In the genomic region with DNA sequence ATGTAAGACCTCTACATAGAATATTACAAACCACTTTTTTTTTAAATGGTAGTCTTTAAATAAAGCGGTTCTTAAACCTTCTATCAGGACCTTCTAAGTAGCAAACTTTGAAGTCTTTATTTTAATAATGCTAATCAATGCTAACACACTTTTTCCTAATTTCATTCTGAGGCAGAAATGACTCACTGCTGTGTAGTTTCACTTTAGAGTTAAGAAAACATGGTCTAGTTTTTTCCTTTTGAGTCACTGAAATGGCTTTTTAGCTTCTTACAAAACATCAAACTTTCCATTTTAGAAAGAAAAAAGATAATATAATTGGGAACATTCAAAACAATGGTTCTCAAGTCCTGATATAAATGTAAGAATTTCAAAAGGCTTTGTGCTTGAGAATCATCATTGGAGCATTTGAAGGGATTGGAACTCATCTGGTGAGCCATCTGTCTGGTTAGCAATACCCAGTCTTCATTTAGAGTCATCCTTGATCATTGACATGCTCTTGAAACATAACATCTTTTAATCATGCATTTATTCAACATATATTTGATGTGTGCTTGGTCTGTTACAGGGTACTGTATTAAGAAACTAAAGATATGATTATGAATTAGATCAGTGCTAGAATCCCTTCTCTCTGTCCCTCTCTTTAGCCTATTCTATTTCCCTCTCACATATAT, we compare ENCODE assay signal across 20 cellular contexts.
DNase-seq lines count a peak whose midpoint lies in the region; ATAC-seq, FAIRE-seq and TF ChIP-seq lines count a peak whose summit lies in the region.
"Had no signal": no experiment of that assay in that cellular context is flagged by ENCODE, and none has a peak within 500 bp of the region (broad histone marks: within the 10 kb centered on the region; RNA-seq: fewer than 3 reads in every experiment).

No MANE protein-coding gene starts in this region.

- no peak overlapping the region for H3K9ac ChIP-seq in astrocyte (ENCODE audit: low read length)
- H3K9ac ChIP-seq: BLaER1 treated with 17β-estradiol and CSF1 and Interleukin-3, amounts not matched to agents 10 nM and 100 nM had no signal

- no peaks in the 10 kb centered on the region for H3K4me1 Mint-ChIP-seq in astrocyte (ENCODE audit: low read depth, unreplicated experiment)
- H3K4me1 Mint-ChIP-seq: activated naive CD4-positive, alpha-beta T cell treated with anti-CD3 and anti-CD28 coated beads, Interleukin-2, amount 10 ng/mL, durations not matched to agents 7 days and 5 days had no signal

- H3K27ac ChIP-seq in astrocyte (ENCODE audit: low read depth, low read length) (peak overlapping the region; percentile 65), transverse colon (no peak overlapping the region)
- H3K27ac ChIP-seq: BLaER1 treated with 17β-estradiol and CSF1 and Interleukin-3, amounts not matched to agents 10 nM and 100 nM; left ventricle myocardium inferior; upper lobe of left lung had no signal

- no peak for FAIRE-seq in astrocyte (lab: Jason Lieb, UNC)

- H3K36me3 Mint-ChIP-seq in astrocyte (ENCODE audit: low read depth, unreplicated experiment), result no peaks in the 10 kb centered on the region
- H3K36me3 Mint-ChIP-seq: activated CD4-positive, alpha-beta memory T cell treated with anti-CD3 and anti-CD28 coated beads for 36 hours; activated naive CD4-positive, alpha-beta T cell treated with anti-CD3 and anti-CD28 coated beads, Interleukin-2, amount 10 ng/mL, durations not matched to agents 7 days and 5 days had no signal

- in situ Hi-C loops in transverse colon (cut with MboI; ENCODE audit: low pct_ligation_motif_present in 1 of 4, low pct_unique_long_range_greater_than_20kb in 1 of 4, low sequenced_read_pairs in 3 of 4) (no loop called here), G401 (cut with HindIII; ENCODE audit: low sequenced_read_pairs) (no loop called here)

- H2AFZ ChIP-seq in astrocyte (ENCODE audit: low read depth, low read length), result no peak overlapping the region

- TF ChIP-seq CTCF in astrocyte (IDR thresholded peaks at IDR 0.05; ENCODE audit: insufficient read depth, low read depth, low read length) (no peak), kidney epithelial cell (IDR thresholded peaks at IDR 0.05; ENCODE audit: insufficient read depth, low read length, poor library complexity, severe bottlenecking) (no peak), transverse colon (IDR thresholded peaks at IDR 0.05) (no peak)

- peak overlapping the region; percentile 47 for H3K4me2 ChIP-seq in astrocyte (ENCODE audit: low read length)
- H3K4me2 ChIP-seq: BLaER1 treated with 17β-estradiol and CSF1 and Interleukin-3, amounts not matched to agents 10 nM and 100 nM had no signal

- no peak overlapping the region for H3K4me3 Mint-ChIP-seq in astrocyte (ENCODE audit: unreplicated experiment)
- H3K4me3 Mint-ChIP-seq: activated CD4-positive, alpha-beta memory T cell treated with anti-CD3 and anti-CD28 coated beads for 36 hours; activated naive CD4-positive, alpha-beta T cell treated with anti-CD3 and anti-CD28 coated beads, Interleukin-2, amount 10 ng/mL, durations not matched to agents 7 days and 5 days had no signal

- no peak overlapping the region for H3K27ac Mint-ChIP-seq in astrocyte (ENCODE audit: unreplicated experiment)
- H3K27ac Mint-ChIP-seq: activated CD4-positive, alpha-beta memory T cell treated with anti-CD3 and anti-CD28 coated beads for 36 hours; activated naive CD4-positive, alpha-beta T cell treated with anti-CD3 and anti-CD28 coated beads, Interleukin-2, amount 10 ng/mL, durations not matched to agents 7 days and 5 days had no signal

- intact Hi-C loops in transverse colon (cut with DNase I; ENCODE audit: low total_unique reads), result no loop called here

- no peaks in the 10 kb centered on the region for H3K9me3 Mint-ChIP-seq in astrocyte (ENCODE audit: unreplicated experiment)
- H3K9me3 Mint-ChIP-seq: activated naive CD4-positive, alpha-beta T cell treated with anti-CD3 and anti-CD28 coated beads, Interleukin-2, amount 10 ng/mL, durations not matched to agents 7 days and 5 days had no signal

- TF ChIP-seq EP300 in transverse colon (IDR thresholded peaks at IDR 0.05; ENCODE audit: low read depth), result no peak

- H3K79me2 ChIP-seq in astrocyte (ENCODE audit: insufficient read depth, low read length), result no peaks in the 10 kb centered on the region

- TF ChIP-seq POLR2A in transverse colon (IDR thresholded peaks at IDR 0.05), result no peak

- no peaks in the 10 kb centered on the region for H3K4me1 ChIP-seq in astrocyte (ENCODE audit: insufficient read depth, low read length)
- H3K4me1 ChIP-seq in transverse colon, result no peaks in the 10 kb centered on the region
- H3K4me1 ChIP-seq: upper lobe of left lung had no signal

- H3K36me3 ChIP-seq in astrocyte (ENCODE audit: insufficient read depth, low read length) (no peaks in the 10 kb centered on the region), kidney epithelial cell (ENCODE audit: control insufficient read depth, insufficient read depth, low read length) (no peaks in the 10 kb centered on the region), transverse colon (no peaks in the 10 kb centered on the region)
- H3K36me3 ChIP-seq: BLaER1 treated with 17β-estradiol and CSF1 and Interleukin-3, amounts not matched to agents 10 nM and 100 nM; left ventricle myocardium inferior; upper lobe of left lung had no signal

- ATAC-seq in GM18499 (IDR thresholded peaks at IDR 0.05; ENCODE audit: insufficient read depth, unreplicated experiment) (peak; percentile 65), HG02884 (IDR thresholded peaks at IDR 0.05; ENCODE audit: unreplicated experiment) (peak; percentile 70), HG03025 (IDR thresholded peaks at IDR 0.05; ENCODE audit: low FRiP score, unreplicated experiment) (no peak)

- H3K27me3 ChIP-seq in astrocyte (ENCODE audit: insufficient read depth, low read length) (no peaks in the 10 kb centered on the region), kidney epithelial cell (ENCODE audit: control insufficient read depth, insufficient read depth, low read length) (no peaks in the 10 kb centered on the region), transverse colon (no peaks in the 10 kb centered on the region)
- H3K27me3 ChIP-seq: BLaER1 treated with 17β-estradiol and CSF1 and Interleukin-3, amounts not matched to agents 10 nM and 100 nM; upper lobe of left lung had no signal

- no peaks in the 10 kb centered on the region for H3K27me3 Mint-ChIP-seq in astrocyte (ENCODE audit: low read depth, unreplicated experiment)
- H3K27me3 Mint-ChIP-seq: activated CD4-positive, alpha-beta memory T cell treated with anti-CD3 and anti-CD28 coated beads for 36 hours; activated naive CD4-positive, alpha-beta T cell treated with anti-CD3 and anti-CD28 coated beads, Interleukin-2, amount 10 ng/mL, durations not matched to agents 7 days and 5 days had no signal

- no peaks in the 10 kb centered on the region for H4K20me1 ChIP-seq in astrocyte (ENCODE audit: insufficient read depth, low read length)
- H4K20me1 ChIP-seq: BLaER1 treated with 17β-estradiol and CSF1 and Interleukin-3, amounts not matched to agents 10 nM and 100 nM had no signal

- WGBS in transverse colon (ENCODE audit: low coverage in 1 of 2), 2 donors, result 58 to 95% methylated on average over 1 of the region's 1 CpG

- DNase-seq in astrocyte (ENCODE audit: low read depth) (peak; percentile 41), kidney epithelial cell (ENCODE audit: low read depth) (peak; percentile 14), transverse colon (no peak), G401 (ENCODE audit: low spot score) (no peak)
- DNase-seq: activated CD4-positive, alpha-beta memory T cell treated with anti-CD3 and anti-CD28 coated beads for 36 hours; activated naive CD4-positive, alpha-beta T cell treated with anti-CD3 and anti-CD28 coated beads, Interleukin-2, amount 10 ng/mL, durations not matched to agents 7 days and 5 days; cerebellar nuclear complex; DND-41; erythroblast; hypothalamus; left ventricle myocardium inferior; NCI-H2029; RPMI8226; stimulated activated CD4-positive, alpha-beta T cell treated with anti-CD3 and anti-CD28 coated beads, Interleukin-1b, Interleukin-23, amount 100 ng/mL, for 48 hours; stimulated activated CD8-positive, alpha-beta memory T cell treated with anti-CD3 and anti-CD28 coated beads, Interleukin-4, amount 100 ng/mL, for 48 hours; upper lobe of left lung had no signal

- H3K9me3 ChIP-seq in astrocyte (ENCODE audit: insufficient read depth, low read depth, low read length) (no peaks in the 10 kb centered on the region), transverse colon (no peaks in the 10 kb centered on the region)
- H3K9me3 ChIP-seq: BLaER1 treated with 17β-estradiol and CSF1 and Interleukin-3, amounts not matched to agents 10 nM and 100 nM; left ventricle myocardium inferior; upper lobe of left lung had no signal

- no peak overlapping the region for H3K4me3 ChIP-seq in astrocyte (ENCODE audit: insufficient read depth, low read depth, low read length)
- no peak overlapping the region for H3K4me3 ChIP-seq in kidney epithelial cell (ENCODE audit: low read depth, low read length)
- H3K4me3 ChIP-seq in transverse colon, result no peak overlapping the region
- H3K4me3 ChIP-seq: BLaER1 treated with 17β-estradiol and CSF1 and Interleukin-3, amounts not matched to agents 10 nM and 100 nM; left ventricle myocardium inferior; upper lobe of left lung had no signal

Comparison
In these comparisons a context has a peak if more than half of its experiments do, and no peak if none do; other contexts are left out.
1. DNase-seq: peak in astrocyte (single experiment) and kidney epithelial cell (single experiment); none in transverse colon (single experiment) and G401 (single experiment).